In genomic region chr17:57553991-57554825, GRCh38 we compare ENCODE assay signal across 10 cellular contexts.
A peak's percentile ranks its signal among the peaks of the same experiment; 100 is the strongest.
DNase-seq lines count a peak whose midpoint lies in the region; ATAC-seq, FAIRE-seq and TF ChIP-seq lines count a peak whose summit lies in the region.
"Had no signal": no experiment of that assay in that cellular context is flagged by ENCODE, and none has a peak within 500 bp of the region (broad histone marks: within the 10 kb centered on the region; RNA-seq: fewer than 3 reads in every experiment).

No MANE protein-coding gene starts in this region.

- peaks cover 39% of the 10 kb centered on the region for H3K4me1 ChIP-seq in NT2/D1 (ENCODE audit: insufficient read depth, insufficient read length)
- H3K4me1 ChIP-seq in ovary (ENCODE audit: insufficient read depth), result peaks cover 18% of the 10 kb centered on the region
- no peaks in the 10 kb centered on the region for H3K4me1 ChIP-seq in pancreas

- no peak overlapping the region for H3K27ac ChIP-seq in ovary
- no peak overlapping the region for H3K27ac ChIP-seq in pancreas

- no peak overlapping the region for H3K4me3 ChIP-seq in NT2/D1 (ENCODE audit: insufficient read length, low read depth)
- H3K4me3 ChIP-seq in ovary, result no peak overlapping the region
- H3K4me3 ChIP-seq in pancreas, result no peak overlapping the region
- H3K4me3 ChIP-seq: GM12878 had no signal

- no peak for TF ChIP-seq CTCF in ovary (IDR thresholded peaks at IDR 0.05)
- TF ChIP-seq CTCF in pancreas (IDR thresholded peaks at IDR 0.05), result no peak

- no peaks in the 10 kb centered on the region for H3K9me3 ChIP-seq in NT2/D1 (ENCODE audit: insufficient read depth, low read length)
- no peaks in the 10 kb centered on the region for H3K9me3 ChIP-seq in ovary
- no peaks in the 10 kb centered on the region for H3K9me3 ChIP-seq in pancreas

- H3K36me3 ChIP-seq in NT2/D1 (ENCODE audit: insufficient read depth, insufficient read length, low read length) (no peaks in the 10 kb centered on the region), ovary (no peaks in the 10 kb centered on the region), pancreas (no peaks in the 10 kb centered on the region)

- ATAC-seq in pancreas, result no peak
- ATAC-seq: GM12878 had no signal

- WGBS in ovary, 3 donors, result 13 to 42% (median 18%) methylated on average over 14 of the region's 14 CpGs
- WGBS in pancreas, 2 donors, result 81 to 82% methylated on average over 14 of the region's 14 CpGs

- TF ChIP-seq POLR2A in ovary (IDR thresholded peaks at IDR 0.05), result no peak

- no peak overlapping the region for H3K9ac ChIP-seq in NT2/D1 (ENCODE audit: insufficient read length, low read depth)

- no peak for TF ChIP-seq EP300 in ovary (IDR thresholded peaks at IDR 0.05)

- DNase-seq in HT-29 (ENCODE audit: low spot score), result peak; percentile 36
- DNase-seq in NT2/D1 (ENCODE audit: low read depth, low spot score), result peak; percentile 78
- peak; percentile 7 for DNase-seq in glomerular visceral epithelial cell (ENCODE audit: extremely low spot score)
- DNase-seq in ovary, result peak in 3 of 5 donors; percentile 46 to 74 (median 71)
- no peak for DNase-seq in DMS114 treated with DMSO at 0.1 percent for 48 hours (lab: John Stamatoyannopoulos, UW; ENCODE audit: unreplicated experiment)
- no peak for DNase-seq in pancreas
- DNase-seq in GDM1 (lab: John Stamatoyannopoulos, UW), result no peak
- DNase-seq: activated T-cell treated with anti-CD3 and anti-CD28 coated beads, Interleukin-2, amount 50 U/mL, for 48 hours had no signal

- no peak for FAIRE-seq in pancreas (lab: Jason Lieb, UNC)
- FAIRE-seq: endothelial cell of umbilical vein, GM12878 had no signal

- H3K27me3 ChIP-seq in NT2/D1 (ENCODE audit: insufficient read depth, insufficient read length), result no peaks in the 10 kb centered on the region
- H3K27me3 ChIP-seq in ovary, result no peaks in the 10 kb centered on the region
- no peaks in the 10 kb centered on the region for H3K27me3 ChIP-seq in pancreas

- intact Hi-C loops in ovary (cut with DNase I) (no loop called here), pancreas (cut with DNase I) (no loop called here)

Comparison
In these comparisons a context has a peak if more than half of its experiments do, and no peak if none do; other contexts are left out.
1. DNase-seq: peak in HT-29 (single experiment), NT2/D1 (single experiment), glomerular visceral epithelial cell (single experiment) and ovary (3 of 5); none in DMS114 treated with DMSO at 0.1 percent for 48 hours (single experiment), pancreas (0 of 6) and GDM1 (single experiment).